12 cellular contexts compared by ENCODE assay signal in genomic region chr9:94140791-94141790, GRCh38. TPM values are rescaled to one million over a fixed set of nuclear protein-coding genes. Genes with fewer than 3 reads are reported as not detected.
A peak's percentile ranks its signal among the peaks of the same experiment; 100 is the strongest.
DNase-seq lines count a peak whose midpoint lies in the region; ATAC-seq and TF ChIP-seq lines count a peak whose summit lies in the region.
"Had no signal": no experiment of that assay in that cellular context is flagged by ENCODE, and none has a peak within 500 bp of the region (broad histone marks: within the 10 kb centered on the region; RNA-seq: fewer than 3 reads in every experiment).

No MANE protein-coding gene starts in this region.

- CTCF ChIA-PET in IMR-90 (lab: Yijun Ruan, JAX), result interaction anchor here (0.6 kb wide), 1 partner anchor 67 kb away, joined by 3 read pairs; no protein-coding TSS in a partner anchor

- TF ChIP-seq POLR2A in IMR-90 (IDR thresholded peaks at IDR 0.05; ENCODE audit: low read depth, low read length), result no peak
- TF ChIP-seq POLR2A in suprapubic skin (IDR thresholded peaks at IDR 0.05), result no peak

- H3K9me3 ChIP-seq in IMR-90 (ENCODE audit: control insufficient read depth, insufficient read depth, low read length), result no peaks in the 10 kb centered on the region
- H3K9me3 ChIP-seq in lung (ENCODE audit: control insufficient read depth in 2 of 2, insufficient read depth in 1 of 2, low read length in 1 of 2), result no peaks in the 10 kb centered on the region
- no peaks in the 10 kb centered on the region for H3K9me3 ChIP-seq in suprapubic skin

- ATAC-seq in IMR-90 (ENCODE audit: low read depth) (no peak), lung (ENCODE audit: insufficient read depth, low FRiP score) (no peak)

- H3K36me3 ChIP-seq in IMR-90 (ENCODE audit: control insufficient read depth, insufficient read depth, low read length), result no peaks in the 10 kb centered on the region
- no peaks in the 10 kb centered on the region for H3K36me3 ChIP-seq in lung (ENCODE audit: control insufficient read depth in 2 of 2, insufficient read depth in 2 of 2, low read length in 2 of 2)
- H3K36me3 ChIP-seq in suprapubic skin, result no peaks in the 10 kb centered on the region

- H2BK20ac ChIP-seq in IMR-90 (ENCODE audit: low read depth, low read length), result peak overlapping the region; percentile 82

- H3K27ac ChIP-seq in IMR-90 (ENCODE audit: insufficient read depth, low read length) (peak overlapping the region; percentile 93; the same call in 1 of the 2 replicates), lung (ENCODE audit: low read depth in 1 of 2, low read length in 1 of 2) (peak overlapping the region; percentile 65 to 80), suprapubic skin (peak overlapping the region; percentile 68)
- H3K27ac ChIP-seq: HL-60 had no signal

- H3K4me1 ChIP-seq in IMR-90 (ENCODE audit: control insufficient read depth, insufficient read depth, low read length) (peaks cover 24% of the 10 kb centered on the region), lung (ENCODE audit: control insufficient read depth in 2 of 2, insufficient read depth in 2 of 2, low read length in 2 of 2) (peaks cover 7 to 18% of the 10 kb centered on the region in 2 donors), suprapubic skin (peaks cover 44% of the 10 kb centered on the region)

- H3K4me3 ChIP-seq in IMR-90 (ENCODE audit: insufficient read depth, low read depth, low read length) (no peak overlapping the region), cardiac fibroblast (replicated peaks in 1 of 2; ENCODE audit: low read depth in 2 of 2, low read length in 2 of 2) (no peak overlapping the region), lung (no peak overlapping the region), suprapubic skin (no peak overlapping the region)

- dilution Hi-C loops in IMR-90 (cut with HindIII; ENCODE audit: low sequenced_read_pairs, unreplicated experiment), result no loop called here

- in situ Hi-C loops in IMR-90 (cut with MboI; ENCODE audit: low sequenced_read_pairs), result no loop called here

- BruUV-seq in IMR-90 (replicated peaks; lab: Mats Ljungman, UMichigan), result no TSS peak

- no peaks in the 10 kb centered on the region for H3K27me3 ChIP-seq in IMR-90 (ENCODE audit: control insufficient read depth, insufficient read depth, low read length)
- H3K27me3 ChIP-seq in lung (ENCODE audit: control insufficient read depth, insufficient read depth), result no peaks in the 10 kb centered on the region
- H3K27me3 ChIP-seq in suprapubic skin, result no peaks in the 10 kb centered on the region

- 69% methylated on average over 5 of the region's 13 CpGs; no CpG with 5 or more reads in 1 of the 2 experiments for WGBS in IMR-90 (ENCODE audit: extremely low coverage in 2 of 2, insufficient read length in 1 of 2), 2 experiments
- 74 to 81% methylated on average over 13 of the region's 13 CpGs for WGBS in lung, 2 donors
- 75% methylated on average over 13 of the region's 13 CpGs for WGBS in suprapubic skin

- intact Hi-C loops in IMR-90 (cut with micrococcal nuclease), result loop anchor here (1.0 kb wide), 1 partner anchor 25 kb away; no protein-coding TSS in a partner anchor

- TF ChIP-seq RAD21 in IMR-90 (IDR thresholded peaks at IDR 0.05; ENCODE audit: low read length), result no peak

- peak overlapping the region; percentile 81; the same call in 1 of the 3 replicates for H2BK15ac ChIP-seq in IMR-90 (ENCODE audit: low read depth, low read length)

- H3K18ac ChIP-seq in IMR-90 (ENCODE audit: low read depth, low read length), result peak overlapping the region; percentile 49

- peak overlapping the region; percentile 44 for H2BK5ac ChIP-seq in IMR-90 (ENCODE audit: low read depth, low read length, poor library complexity, severe bottlenecking)

- 0 out of 4 replicates have a peak, but pooled peaks cover 2 to 4% of the 10 kb centered on the region in 2 experiments for H3K79me1 ChIP-seq in IMR-90 (ENCODE audit: low read depth in 1 of 2, low read length in 2 of 2)

- H4K91ac ChIP-seq in IMR-90 (ENCODE audit: insufficient read depth, low read depth, low read length), result peak overlapping the region; percentile 90

- no peak for TF ChIP-seq EP300 in suprapubic skin (IDR thresholded peaks at IDR 0.05)

- DNase-seq in IMR-90 (no peak), cardiac fibroblast (ENCODE audit: low read depth in 2 of 2) (peak; percentile 34 to 79), lung (ENCODE audit: low spot score) (no peak), suprapubic skin (ENCODE audit: low spot score in 2 of 2) (no peak), NCI-H524 (lab: John Stamatoyannopoulos, UW) (no peak), NCI-H69 (lab: John Stamatoyannopoulos, UW) (no peak), hippocampal formation (lab: John Stamatoyannopoulos, UW) (no peak)
- no peak for DNase-seq in activated naive CD4-positive, alpha-beta T cell treated with Interleukin-2 at 50 U/mL for 16 hours
- DNase-seq: activated CD4-positive, alpha-beta T cell treated with anti-CD3 and anti-CD28 coated beads for 48 hours; activated naive CD8-positive, alpha-beta T cell treated with anti-CD3 and anti-CD28 coated beads, Interleukin-2, amount 10 ng/mL, durations not matched to agents 7 days and 5 days; NCI-H187 had no signal

- H2BK120ac ChIP-seq in IMR-90 (ENCODE audit: low read depth, low read length), result peak overlapping the region; percentile 92

- POLR2A ChIA-PET in IMR-90 (lab: Charles Lee; ENCODE audit: unreplicated experiment), result no interaction called here

- peak overlapping the region; percentile 43; the same call in 1 of the 2 replicates for H3K56ac ChIP-seq in IMR-90 (ENCODE audit: extremely low read depth, insufficient read depth, low read length)

- peak overlapping the region; percentile 79 to 90; a peak in 2 of 4 replicates for H4K8ac ChIP-seq in IMR-90 (ENCODE audit: low read depth in 2 of 2, low read length in 2 of 2)

- H3K9me1 ChIP-seq in IMR-90 (ENCODE audit: insufficient read depth, low read length), result peaks cover 17% of the 10 kb centered on the region

- H2AK9ac ChIP-seq in IMR-90 (replicated peaks; ENCODE audit: low read depth, low read length, poor library complexity), result peak overlapping the region; percentile 74

- peak overlapping the region; percentile 32; the same call in 1 of the 2 replicates for H3K4me2 ChIP-seq in IMR-90 (ENCODE audit: low read depth, low read length)

- no peak overlapping the region for H3K9ac ChIP-seq in IMR-90 (ENCODE audit: low read depth, low read length)

- peak overlapping the region; percentile 79 for H3K4ac ChIP-seq in IMR-90 (ENCODE audit: low read depth, low read length)

- TF ChIP-seq CTCF in IMR-90 (conservative IDR thresholded peaks at IDR 0.05; ENCODE audit: low read depth, low read length), result no peak
- TF ChIP-seq CTCF in cardiac fibroblast (IDR thresholded peaks at IDR 0.05; ENCODE audit: low read depth, low read length), result no peak
- TF ChIP-seq CTCF in lung (IDR thresholded peaks at IDR 0.05; ENCODE audit: control extremely low read depth, extremely low read depth), result no peak
- TF ChIP-seq CTCF in suprapubic skin (IDR thresholded peaks at IDR 0.05), result no peak

- no peaks in the 10 kb centered on the region for H4K20me1 ChIP-seq in IMR-90 (ENCODE audit: insufficient read depth, low read length)

- peak overlapping the region; percentile 71 for H3K14ac ChIP-seq in IMR-90 (replicated peaks; ENCODE audit: low read depth, low read length)

- H3K23ac ChIP-seq in IMR-90 (ENCODE audit: low read depth, low read length), result peak overlapping the region; percentile 60

- peak overlapping the region; percentile 79 for H2AFZ ChIP-seq in IMR-90 (replicated peaks; ENCODE audit: low read length, poor library complexity)

- peak overlapping the region; percentile 86 for H2AK5ac ChIP-seq in IMR-90 (ENCODE audit: low read depth, low read length)

- peak overlapping the region; percentile 27 for H4K5ac ChIP-seq in IMR-90 (ENCODE audit: low read depth, low read length)

TF ChIP-seq in IMR-90, 13 proteins besides CTCF, POLR2A, EP300 and RAD21:
- TF ChIP-seq RCOR1 (IDR thresholded peaks at IDR 0.05; ENCODE audit: insufficient replicate concordance, low read length), result no peak
- no peak for TF ChIP-seq CHD1 (IDR thresholded peaks at IDR 0.05; ENCODE audit: low read depth, low read length)
- TF ChIP-seq CEBPB (IDR thresholded peaks at IDR 0.05; ENCODE audit: low read depth, low read length), result no peak
- no peak for TF ChIP-seq BHLHE40 (IDR thresholded peaks at IDR 0.05; ENCODE audit: low read depth, low read length)
- TF ChIP-seq NFE2L2 (IDR thresholded peaks at IDR 0.05; ENCODE audit: low read depth, low read length), result no peak
- TF ChIP-seq MXI1 (IDR thresholded peaks at IDR 0.05; ENCODE audit: borderline replicate concordance, low read depth, low read length), result no peak
- TF ChIP-seq MAZ (IDR thresholded peaks at IDR 0.05; ENCODE audit: borderline replicate concordance, low read depth, low read length), result no peak
- TF ChIP-seq RFX5 (IDR thresholded peaks at IDR 0.05; ENCODE audit: low read depth, low read length), result no peak
- no peak for TF ChIP-seq FOS (IDR thresholded peaks at IDR 0.05; ENCODE audit: low read depth, low read length)
- TF ChIP-seq USF2 (IDR thresholded peaks at IDR 0.05; ENCODE audit: low read depth, low read length), result no peak
- TF ChIP-seq SMC3 (IDR thresholded peaks at IDR 0.05; ENCODE audit: low read depth, low read length), result no peak
- TF ChIP-seq MAFK (IDR thresholded peaks at IDR 0.05; ENCODE audit: low read depth, low read length), result no peak
- no peak for TF ChIP-seq ELK1 (IDR thresholded peaks at IDR 0.05; ENCODE audit: borderline replicate concordance, low read depth, low read length)

RNA-seq across cellular contexts. Expression of gene PTPDC1, which starts 56.8 kb away (rescaled TPM):
- 6.1 TPM in 2 replicates for total RNA-seq in IMR-90 (2012; rRNA removed)
- polyA plus RNA-seq in IMR-90 (2012; rRNA removed), result 3.3 and 3.9 TPM in 2 replicates
- 1.2 and 1.4 TPM in 2 replicates for polyA plus RNA-seq in IMR-90 (2012; cell fraction: cytosol; rRNA removed)
- 4.2 and 16.8 TPM in 2 replicates for polyA plus RNA-seq in IMR-90 (2012; cell fraction: nucleus; rRNA removed; ENCODE audit: low replicate concordance)
- 10 to 100 TPM; 11.1 to 26.0 TPM for total RNA-seq in lung
- 1 to 10 TPM; 3.1 to 4.0 TPM for polyA plus RNA-seq in lung
- 10 to 100 TPM in 2 of 4 donors, 1 to 10 TPM in 2; 5.0 to 17.1 (median 10.1) TPM for total RNA-seq in suprapubic skin

Comparison
In these comparisons a context has a peak if more than half of its experiments do, and no peak if none do; other contexts are left out.
1. DNase-seq: peak in cardiac fibroblast (2 of 2); none in IMR-90 (single experiment), lung (single experiment), suprapubic skin (0 of 2), NCI-H524 (0 of 2), NCI-H69 (single experiment), hippocampal formation (0 of 2) and activated naive CD4-positive, alpha-beta T cell treated with Interleukin-2 at 50 U/mL for 16 hours (single experiment).
2. Peak in every context shown above with its lines, with median percentiles within 50 percentile points of each other: H3K27ac ChIP-seq.